Comparison of ENCODE assay signal across 11 cellular contexts in the genomic region with DNA sequence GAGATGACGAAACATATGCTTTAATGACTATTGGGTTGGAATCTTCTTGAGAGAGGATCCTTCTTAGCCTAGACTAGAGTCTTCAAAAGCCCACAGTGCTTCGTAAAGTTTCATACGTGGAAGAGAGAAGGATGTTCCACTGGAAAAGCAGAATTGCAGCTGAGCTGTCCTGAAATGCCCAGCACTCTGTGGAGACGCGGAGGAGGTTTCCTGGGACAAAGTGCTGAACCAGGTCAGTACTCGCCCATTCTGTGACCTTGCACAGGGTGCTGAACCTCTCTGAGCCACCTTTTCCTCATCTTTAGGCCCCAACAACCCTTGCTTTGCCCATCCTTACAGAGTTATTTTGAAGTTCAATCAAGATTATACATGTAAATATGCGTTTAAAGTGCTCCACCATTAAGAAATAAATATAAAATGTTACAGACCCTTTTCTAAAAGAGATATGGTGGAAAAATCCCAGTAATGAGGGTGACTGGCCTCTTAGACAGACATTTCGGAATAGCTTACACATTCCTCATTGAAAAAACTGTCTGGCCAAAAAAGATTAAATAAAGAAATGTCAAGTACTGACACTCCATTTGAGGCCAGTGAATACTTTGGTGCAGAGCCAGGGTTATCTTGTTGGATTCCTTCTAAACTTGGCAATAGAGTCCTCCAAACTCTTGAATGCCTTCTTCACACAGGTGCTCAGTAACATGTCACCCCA. TPM values are rescaled to one million over a fixed set of nuclear protein-coding genes. Genes with fewer than 3 reads are reported as not detected.
DNase-seq lines count a peak whose midpoint lies in the region; ATAC-seq and TF ChIP-seq lines count a peak whose summit lies in the region.
"Had no signal": no experiment of that assay in that cellular context is flagged by ENCODE, and none has a peak within 500 bp of the region (broad histone marks: within the 10 kb centered on the region; RNA-seq: fewer than 3 reads in every experiment).

No MANE protein-coding gene starts in this region.

- H3K4me3 ChIP-seq in lower lobe of right lung (no peak overlapping the region), subcutaneous abdominal adipose tissue (ENCODE audit: low read depth in 1 of 5, low read length in 5 of 5) (no peak overlapping the region)
- H3K4me3 ChIP-seq: thoracic aorta had no signal

- peak overlapping the region; percentile 37 for H3K4me3 Mint-ChIP-seq in HFFc6
- H3K4me3 Mint-ChIP-seq: activated CD4-positive, alpha-beta T cell treated with anti-CD3 and anti-CD28 coated beads for 36 hours had no signal

- H3K27ac Mint-ChIP-seq in HFFc6, result peak overlapping the region; percentile 69; the same call in 1 of the 2 replicates
- H3K27ac Mint-ChIP-seq: activated CD4-positive, alpha-beta T cell treated with anti-CD3 and anti-CD28 coated beads for 36 hours had no signal

- H3K4me1 Mint-ChIP-seq in HFFc6 (ENCODE audit: low read depth), result peaks cover 39% of the 10 kb centered on the region

- H3K9me3 Mint-ChIP-seq in HFFc6, result no peaks in the 10 kb centered on the region

- no peak overlapping the region for H3K9ac ChIP-seq in subcutaneous abdominal adipose tissue (ENCODE audit: low read length in 5 of 5)

- H3K36me3 ChIP-seq in lower lobe of right lung (no peaks in the 10 kb centered on the region), subcutaneous abdominal adipose tissue (ENCODE audit: control insufficient read depth in 5 of 5, insufficient read depth in 5 of 5, low read length in 5 of 5) (no peaks in the 10 kb centered on the region)
- H3K36me3 ChIP-seq: thoracic aorta had no signal

- H3K27ac ChIP-seq in caudate nucleus (ENCODE audit: low read depth, low read length) (peak overlapping the region; percentile 77), lower lobe of right lung (peak overlapping the region; percentile 51), subcutaneous abdominal adipose tissue (ENCODE audit: low read depth, low read length) (peak overlapping the region; percentile 67)
- H3K27ac ChIP-seq: thoracic aorta had no signal

- no peaks in the 10 kb centered on the region; the same call in 1 of the 2 replicates for H3K27me3 Mint-ChIP-seq in HFFc6 (ENCODE audit: insufficient read depth)

- no peaks in the 10 kb centered on the region for H3K9me3 ChIP-seq in lower lobe of right lung
- H3K9me3 ChIP-seq in subcutaneous abdominal adipose tissue (ENCODE audit: control insufficient read depth in 5 of 5, low read length in 5 of 5), result no peaks in the 10 kb centered on the region
- H3K9me3 ChIP-seq: thoracic aorta had no signal

- H3K27me3 ChIP-seq in lower lobe of right lung (ENCODE audit: low read depth), result no peaks in the 10 kb centered on the region
- H3K27me3 ChIP-seq in subcutaneous abdominal adipose tissue (ENCODE audit: control insufficient read depth in 5 of 5, insufficient read depth in 4 of 5, low read length in 5 of 5), result no peaks in the 10 kb centered on the region

- TF ChIP-seq CTCF in HFFc6 (IDR thresholded peaks at IDR 0.05), result no peak
- TF ChIP-seq CTCF in lower lobe of right lung (IDR thresholded peaks at IDR 0.05), result no peak

- ATAC-seq in lower lobe of right lung, result peak; percentile 1
- ATAC-seq in GM21423 (IDR thresholded peaks at IDR 0.05; ENCODE audit: unreplicated experiment), result no peak
- ATAC-seq: activated CD4-positive, alpha-beta T cell treated with anti-CD3 and anti-CD28 coated beads for 36 hours had no signal

- peaks cover 4% of the 10 kb centered on the region for H3K36me3 Mint-ChIP-seq in HFFc6 (ENCODE audit: low read depth)

- H3K4me1 ChIP-seq in lower lobe of right lung (peaks cover 22% of the 10 kb centered on the region), subcutaneous abdominal adipose tissue (ENCODE audit: control insufficient read depth in 5 of 5, insufficient read depth in 5 of 5, low read length in 5 of 5) (peaks cover 2 to 34% (median 24%) of the 10 kb centered on the region in 5 donors)

- intact Hi-C loops in lower lobe of right lung (cut with DNase I), result no loop called here

- DNase-seq in HFFc6 (no peak), caudate nucleus (lab: John Stamatoyannopoulos, UW) (no peak), lower lobe of right lung (no peak), retina (no peak), hypothalamus (lab: John Stamatoyannopoulos, UW) (no peak)
- DNase-seq in activated T-cell treated with anti-CD3 and anti-CD28 coated beads, Interleukin-2, amount 50 U/mL, for 48 hours, result no peak
- DNase-seq: activated CD4-positive, alpha-beta T cell treated with anti-CD3 and anti-CD28 coated beads for 36 hours; DMS 273 treated with DMSO at 0.1 percent for 48 hours had no signal

RNA-seq across cellular contexts. Expression of a gene that starts 4.2 kb away (rescaled TPM):
- 10 to 100 TPM; 22.8 to 31.4 (median 23.4) TPM for total RNA-seq in HFFc6 (2021; fragmentation: NEBNext Ultra II Directional; extraction: Animal tissue kit (Norgen Biotek cat#: 25700))
- 23.5 TPM for total RNA-seq in lower lobe of right lung
